Comparison of ENCODE assay signal across 9 cellular contexts in genomic region chr11:63918576-63919171, GRCh38. TPM values are rescaled to one million over a fixed set of nuclear protein-coding genes. Genes with fewer than 3 reads are reported as not detected.
DNase-seq lines count a peak whose midpoint lies in the region; ATAC-seq, FAIRE-seq and TF ChIP-seq lines count a peak whose summit lies in the region.
"Had no signal": no experiment of that assay in that cellular context is flagged by ENCODE, and none has a peak within 500 bp of the region (broad histone marks: within the 10 kb centered on the region; RNA-seq: fewer than 3 reads in every experiment).

No MANE protein-coding gene starts in this region.

- peaks cover 7% of the 10 kb centered on the region for H3K36me3 Mint-ChIP-seq in astrocyte (ENCODE audit: low read depth, unreplicated experiment)

- H3K9ac ChIP-seq in astrocyte (ENCODE audit: low read length) = no peak overlapping the region

- H4K20me1 ChIP-seq in astrocyte (ENCODE audit: insufficient read depth, low read length) = no peaks in the 10 kb centered on the region

- no peaks in the 10 kb centered on the region for H3K9me3 Mint-ChIP-seq in stimulated activated naive CD8-positive, alpha-beta T cell treated with anti-CD3 and anti-CD28 coated beads, Interleukin-15, amount 100 ng/mL, for 72 hours
- no peaks in the 10 kb centered on the region for H3K9me3 Mint-ChIP-seq in astrocyte (ENCODE audit: unreplicated experiment)

- H3K36me3 ChIP-seq in astrocyte (ENCODE audit: insufficient read depth, low read length) = no peaks in the 10 kb centered on the region

- H3K9me3 ChIP-seq in astrocyte (ENCODE audit: insufficient read depth, low read depth, low read length) = no peaks in the 10 kb centered on the region

- peaks cover 37% of the 10 kb centered on the region for H3K27me3 Mint-ChIP-seq in stimulated activated naive CD8-positive, alpha-beta T cell treated with anti-CD3 and anti-CD28 coated beads, Interleukin-15, amount 100 ng/mL, for 72 hours
- peaks cover 14% of the 10 kb centered on the region for H3K27me3 Mint-ChIP-seq in astrocyte (ENCODE audit: low read depth, unreplicated experiment)

- H3K4me1 Mint-ChIP-seq in stimulated activated naive CD8-positive, alpha-beta T cell treated with anti-CD3 and anti-CD28 coated beads, Interleukin-15, amount 100 ng/mL, for 72 hours = peaks cover 50% of the 10 kb centered on the region
- peaks cover 5% of the 10 kb centered on the region for H3K4me1 Mint-ChIP-seq in astrocyte (ENCODE audit: low read depth, unreplicated experiment)

- H3K27me3 ChIP-seq in astrocyte (ENCODE audit: insufficient read depth, low read length) = peaks cover 5% of the 10 kb centered on the region

- DNase-seq in stimulated activated naive CD8-positive, alpha-beta T cell treated with anti-CD3 and anti-CD28 coated beads, Interleukin-15, amount 100 ng/mL, for 72 hours = no peak
- DNase-seq in stimulated activated naive CD8-positive, alpha-beta T cell treated with anti-CD3 and anti-CD28 coated beads, Interleukin-15, Interleukin-2, amounts not matched to agents 100 U/mL and 50 U/mL, for 24 hours = no peak
- DNase-seq in astrocyte (ENCODE audit: low read depth) = no peak
- DNase-seq in midbrain (lab: John Stamatoyannopoulos, UW) = peak; percentile 28
- DNase-seq in activated naive CD4-positive, alpha-beta T cell treated with anti-CD3 and anti-CD28 coated beads, Interleukin-2, amount 50 U/mL, for 16 hours = no peak
- DNase-seq: NCI-H1436 treated with DMSO at 0.1 percent for 48 hours had no signal

- no peaks in the 10 kb centered on the region for H3K79me2 ChIP-seq in astrocyte (ENCODE audit: insufficient read depth, low read length)

- no peak for ATAC-seq in stimulated activated naive CD8-positive, alpha-beta T cell treated with anti-CD3 and anti-CD28 coated beads, Interleukin-15, amount 100 ng/mL, for 72 hours
- ATAC-seq in stimulated activated naive CD8-positive, alpha-beta T cell treated with anti-CD3 and anti-CD28 coated beads, Interleukin-15, Interleukin-2, amounts not matched to agents 100 U/mL and 50 U/mL, for 24 hours = no peak
- no peak for ATAC-seq in GM21576 (IDR thresholded peaks at IDR 0.05; ENCODE audit: unreplicated experiment)
- ATAC-seq in HG02981 (IDR thresholded peaks at IDR 0.05; ENCODE audit: unreplicated experiment) = no peak
- no peak for ATAC-seq in GM18907 (IDR thresholded peaks at IDR 0.05; ENCODE audit: unreplicated experiment)

- H3K4me3 Mint-ChIP-seq in stimulated activated naive CD8-positive, alpha-beta T cell treated with anti-CD3 and anti-CD28 coated beads, Interleukin-15, amount 100 ng/mL, for 72 hours = peak overlapping the region; percentile 61 to 71
- H3K4me3 Mint-ChIP-seq in astrocyte (ENCODE audit: unreplicated experiment) = peak overlapping the region; percentile 79

- peak overlapping the region in 1 of 2 donors; percentile 91 for H3K27ac Mint-ChIP-seq in stimulated activated naive CD8-positive, alpha-beta T cell treated with anti-CD3 and anti-CD28 coated beads, Interleukin-15, amount 100 ng/mL, for 72 hours
- H3K27ac Mint-ChIP-seq in astrocyte (ENCODE audit: unreplicated experiment) = peak overlapping the region; percentile 91

- no peak overlapping the region for H2AFZ ChIP-seq in astrocyte (ENCODE audit: low read depth, low read length)

- no peak overlapping the region for H3K27ac ChIP-seq in astrocyte (ENCODE audit: low read depth, low read length)

- FAIRE-seq in astrocyte (lab: Jason Lieb, UNC) = no peak

- H3K4me1 ChIP-seq in astrocyte (ENCODE audit: insufficient read depth, low read length) = peaks cover 23% of the 10 kb centered on the region

- H3K4me2 ChIP-seq in astrocyte (ENCODE audit: low read length) = peak overlapping the region; percentile 89

- no peak overlapping the region for H3K4me3 ChIP-seq in astrocyte (ENCODE audit: insufficient read depth, low read depth, low read length)

- no peak for TF ChIP-seq CTCF in astrocyte (IDR thresholded peaks at IDR 0.05; ENCODE audit: insufficient read depth, low read depth, low read length)

RNA-seq across cellular contexts. Expression of gene RCOR2, which starts 1.7 kb away (rescaled TPM):
- total RNA-seq in astrocyte = 18.8 and 20.3 TPM in 2 replicates

RNA-seq across cellular contexts. Expression of gene NAA40, which starts 20.1 kb away (rescaled TPM):
- 21.2 and 23.2 TPM in 2 replicates for total RNA-seq in astrocyte

RNA-seq across cellular contexts. Expression of gene COX8A, which starts 55.7 kb away (rescaled TPM):
- 274 and 289 TPM in 2 replicates for total RNA-seq in astrocyte
